In genomic region chr19:57319869-57320179, GRCh38 we compare ENCODE assay signal across 8 cellular contexts. TPM values are rescaled to one million over a fixed set of nuclear protein-coding genes. Genes with fewer than 3 reads are reported as not detected.
A peak's percentile ranks its signal among the peaks of the same experiment; 100 is the strongest.
DNase-seq lines count a peak whose midpoint lies in the region; ATAC-seq and TF ChIP-seq lines count a peak whose summit lies in the region.

No MANE protein-coding gene starts in this region.

- H3K4me3 ChIP-seq in ACC112 (ENCODE audit: low read depth, low read length) (peak overlapping the region; percentile 94), mammary epithelial cell (replicated peaks in 1 of 3; ENCODE audit: insufficient read depth in 1 of 3, low read depth in 2 of 3, low read length in 3 of 3) (peak overlapping the region; percentile 81 to 96 (median 90)), mesodermal cell (ENCODE audit: extremely low read depth, insufficient read depth, low read length, poor library complexity, severe bottlenecking) (peak overlapping the region; percentile 98)

- peak overlapping the region; percentile 91 for H3K4me2 ChIP-seq in mammary epithelial cell (ENCODE audit: insufficient read depth, low read depth, low read length)

- BruUV-seq in mammary epithelial cell (replicated peaks; lab: Mats Ljungman, UMichigan) = TSS peak; percentile 95

- peaks cover 19% of the 10 kb centered on the region for H3K27me3 ChIP-seq in ACC112 (ENCODE audit: insufficient read depth, low read length)
- H3K27me3 ChIP-seq in mammary epithelial cell (ENCODE audit: insufficient read depth, low read length) = no peaks in the 10 kb centered on the region

- dilution Hi-C loops in mammary epithelial cell (cut with HindIII; ENCODE audit: low sequenced_read_pairs) = loop anchor here (10.0 kb wide), 1 partner anchor 155 kb away; the partner anchor contains the start of gene ZNF772

- in situ Hi-C loops in mammary epithelial cell (cut with MboI; ENCODE audit: low sequenced_read_pairs in 2 of 2) = no loop called here

- intact Hi-C loops in mammary epithelial cell (cut with micrococcal nuclease) = loop anchor here (1.0 to 2.0 kb wide), 3 partner anchors 39 to 80 kb away; partner anchors contain the start of genes TRAPPC2B, ZNF460, ZNF547 and ZNF805

- 0% methylated on average over 1 of the region's 1 CpG for WGBS in mammary epithelial cell (ENCODE audit: low coverage, missing lambda C conversion rate)
- 0% methylated on average over 1 of the region's 1 CpG; no CpG with 5 or more reads in 1 of the 2 experiments for WGBS in mesodermal cell (ENCODE audit: insufficient coverage in 2 of 2), 2 experiments

- DNase-seq in mammary epithelial cell (no peak), SKM-1 treated with dmso at 0.1 percent for 144 hours (lab: John Stamatoyannopoulos, UW; ENCODE audit: unreplicated experiment) (no peak)

- TF ChIP-seq CTCF in mammary epithelial cell (conservative IDR thresholded peaks at IDR 0.05 in 1 of 2, IDR thresholded peaks at IDR 0.05 in 1 of 2; ENCODE audit: extremely low read depth in 1 of 2, insufficient read depth in 1 of 2, low read depth in 1 of 2, low read length in 2 of 2) = no peak

- H3K9me3 ChIP-seq in mammary epithelial cell (replicated peaks; ENCODE audit: insufficient read depth, low read length) (no peaks in the 10 kb centered on the region), mesodermal cell (ENCODE audit: control insufficient read depth, low read length) (no peaks in the 10 kb centered on the region)

- H2AFZ ChIP-seq in ACC112 (ENCODE audit: low read length, unreplicated experiment) (peak overlapping the region; percentile 83), mammary epithelial cell (ENCODE audit: low read depth, low read length) (peak overlapping the region; percentile 96)

- peaks cover 12% of the 10 kb centered on the region for H3K4me1 ChIP-seq in ACC112 (ENCODE audit: control insufficient read depth, insufficient read depth, low read length, unreplicated experiment)
- H3K4me1 ChIP-seq in mammary epithelial cell (ENCODE audit: insufficient read depth, low read length) = peaks cover 14% of the 10 kb centered on the region
- H3K4me1 ChIP-seq in mesodermal cell (ENCODE audit: control insufficient read depth, insufficient read depth, low read length, poor library complexity, severe bottlenecking) = peaks cover 13% of the 10 kb centered on the region

- no peaks in the 10 kb centered on the region; the same call in 1 of the 2 replicates for H3K36me3 ChIP-seq in ACC112 (ENCODE audit: insufficient read depth, low read length)
- peaks cover 9% of the 10 kb centered on the region for H3K36me3 ChIP-seq in mammary epithelial cell (ENCODE audit: insufficient read depth, low read length)
- peaks cover 15% of the 10 kb centered on the region for H3K36me3 ChIP-seq in mesodermal cell (ENCODE audit: control insufficient read depth, insufficient read depth, low read length)

- peak overlapping the region; percentile 81 for H3K9ac ChIP-seq in mammary epithelial cell (ENCODE audit: insufficient read depth, low read length)

- CTCF ChIA-PET in mammary epithelial cell (lab: Charles Lee; ENCODE audit: low non-redundant PET) = no interaction called here

- ATAC-seq in HG02943 (IDR thresholded peaks at IDR 0.05; ENCODE audit: low read depth, unreplicated experiment) (peak; percentile 13), GM21723 (IDR thresholded peaks at IDR 0.05; ENCODE audit: unreplicated experiment) (no peak), HG03025 (IDR thresholded peaks at IDR 0.05; ENCODE audit: low FRiP score, unreplicated experiment) (no peak), GM18909 (IDR thresholded peaks at IDR 0.05; ENCODE audit: poor library complexity, unreplicated experiment) (no peak)

- peak overlapping the region; percentile 21; the same call in 1 of the 2 replicates for H3K27ac ChIP-seq in ACC112 (ENCODE audit: low read depth, low read length)
- peak overlapping the region; percentile 72 for H3K27ac ChIP-seq in mammary epithelial cell (ENCODE audit: insufficient read depth, low read depth, low read length)
- peak overlapping the region; percentile 68 for H3K27ac ChIP-seq in mesodermal cell (ENCODE audit: low read depth, low read length, severe bottlenecking)

- peaks cover 24% of the 10 kb centered on the region for H3K79me2 ChIP-seq in ACC112 (ENCODE audit: control insufficient read depth, insufficient read depth, low read length, unreplicated experiment)
- H3K79me2 ChIP-seq in mammary epithelial cell (ENCODE audit: insufficient read depth, low read length) = peaks cover 39% of the 10 kb centered on the region

- no peaks in the 10 kb centered on the region for H4K20me1 ChIP-seq in mammary epithelial cell (ENCODE audit: insufficient read depth, low read length)

RNA-seq across cellular contexts. Expression of gene ZNF543, which starts 0.4 kb away (rescaled TPM):
- 10 to 100 TPM in 1 of 2 donors, 1 to 10 TPM in 1; 7.4 to 15.2 TPM for total RNA-seq in mammary epithelial cell
- polyA plus RNA-seq in mammary epithelial cell = 2.0 TPM
- 2.2 TPM for polyA minus RNA-seq in mammary epithelial cell
- polyA plus RNA-seq in mesodermal cell (2013, experiment 1 of 2) = 4.1 TPM
- 3.4 TPM for polyA plus RNA-seq in mesodermal cell (2013, experiment 2 of 2)

RNA-seq across cellular contexts. Expression of gene ZNF304, which starts 31.2 kb away (rescaled TPM):
- 10 to 100 TPM in 1 of 2 donors, 1 to 10 TPM in 1; 8.0 to 16.5 TPM for total RNA-seq in mammary epithelial cell
- 5.5 TPM for polyA plus RNA-seq in mammary epithelial cell
- 8.2 TPM for polyA minus RNA-seq in mammary epithelial cell
- 7.1 TPM for polyA plus RNA-seq in mesodermal cell (2013, experiment 1 of 2)
- polyA plus RNA-seq in mesodermal cell (2013, experiment 2 of 2) = 6.6 TPM

RNA-seq across cellular contexts. Expression of gene ZNF460, which starts 39.5 kb away (rescaled TPM):
- 100 to 1,000 TPM in 1 of 2 donors, 10 to 100 TPM in 1; 75.0 to 158 TPM for total RNA-seq in mammary epithelial cell
- polyA plus RNA-seq in mammary epithelial cell = 15.2 TPM
- 118 TPM for polyA minus RNA-seq in mammary epithelial cell
- polyA plus RNA-seq in mesodermal cell (2013, experiment 1 of 2) = 7.4 TPM
- 4.7 TPM for polyA plus RNA-seq in mesodermal cell (2013, experiment 2 of 2)

RNA-seq across cellular contexts. Expression of gene TRAPPC2B, which starts 43.5 kb away (rescaled TPM):
- total RNA-seq in mammary epithelial cell = 1 to 10 TPM; 4.9 to 9.3 TPM
- polyA plus RNA-seq in mammary epithelial cell = 16.3 TPM
- not detected for polyA minus RNA-seq in mammary epithelial cell
- 19.5 TPM for polyA plus RNA-seq in mesodermal cell (2013, experiment 1 of 2)
- polyA plus RNA-seq in mesodermal cell (2013, experiment 2 of 2) = 18.5 TPM

RNA-seq across cellular contexts. Expression of gene ZNF547, which starts 43.5 kb away (rescaled TPM):
- total RNA-seq in mammary epithelial cell = 1 to 10 TPM; 2.3 to 4.3 TPM
- polyA plus RNA-seq in mammary epithelial cell = 1.8 TPM
- 2.9 TPM for polyA minus RNA-seq in mammary epithelial cell
- polyA plus RNA-seq in mesodermal cell (2013, experiment 1 of 2) = 2.5 TPM
- polyA plus RNA-seq in mesodermal cell (2013, experiment 2 of 2) = 2.7 TPM

Comparison
In these comparisons a context has a peak if more than half of its experiments do, and no peak if none do; other contexts are left out.
1. H3K27ac ChIP-seq: peak in every context shown above with its lines; median percentile 72 in mammary epithelial cell; 68 in mesodermal cell; 21 in ACC112.